ENCODE assay signal across 1 cellular context in the genomic region with DNA sequence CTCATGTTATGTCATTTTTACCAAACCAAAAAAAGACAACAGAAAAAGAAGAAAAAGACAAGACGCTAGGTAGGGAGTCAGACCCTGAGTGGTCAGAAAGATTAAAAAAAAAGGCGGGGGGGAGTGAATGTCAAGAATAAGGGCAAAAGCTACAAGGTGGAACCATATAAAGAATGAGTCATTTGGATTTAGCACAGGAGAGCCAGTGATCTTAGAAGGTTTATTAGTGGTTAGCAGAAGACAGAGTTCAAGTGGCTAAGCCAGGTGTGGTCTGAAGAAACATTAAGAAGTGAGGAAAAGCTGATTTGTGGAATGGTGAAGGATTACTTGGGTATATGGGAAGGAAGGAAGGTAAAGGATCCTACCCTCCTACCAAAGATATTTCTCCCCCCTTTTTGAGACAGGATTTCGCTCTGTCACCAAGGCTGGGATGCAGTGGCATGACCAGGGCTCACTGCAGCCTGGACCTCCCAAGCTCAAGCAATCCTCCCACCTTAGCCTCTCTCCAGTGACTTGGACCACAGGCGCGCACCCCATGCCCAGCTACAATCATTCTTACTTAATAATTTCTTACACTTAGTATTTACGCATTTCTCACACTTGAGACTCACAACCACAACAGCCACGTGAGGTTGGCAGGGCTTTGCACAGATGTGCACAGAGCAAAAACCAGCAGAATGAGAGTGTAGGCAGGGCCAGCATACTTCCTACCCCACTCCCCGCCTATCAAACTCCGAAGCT.
TF ChIP-seq lines count a peak whose summit lies in the region.

No MANE protein-coding gene starts in this region.

TF ChIP-seq in HCT116, 20 proteins besides CTCF, POLR2A, EP300 and RAD21 (continued from another document):
- TF ChIP-seq, protein P1, sequence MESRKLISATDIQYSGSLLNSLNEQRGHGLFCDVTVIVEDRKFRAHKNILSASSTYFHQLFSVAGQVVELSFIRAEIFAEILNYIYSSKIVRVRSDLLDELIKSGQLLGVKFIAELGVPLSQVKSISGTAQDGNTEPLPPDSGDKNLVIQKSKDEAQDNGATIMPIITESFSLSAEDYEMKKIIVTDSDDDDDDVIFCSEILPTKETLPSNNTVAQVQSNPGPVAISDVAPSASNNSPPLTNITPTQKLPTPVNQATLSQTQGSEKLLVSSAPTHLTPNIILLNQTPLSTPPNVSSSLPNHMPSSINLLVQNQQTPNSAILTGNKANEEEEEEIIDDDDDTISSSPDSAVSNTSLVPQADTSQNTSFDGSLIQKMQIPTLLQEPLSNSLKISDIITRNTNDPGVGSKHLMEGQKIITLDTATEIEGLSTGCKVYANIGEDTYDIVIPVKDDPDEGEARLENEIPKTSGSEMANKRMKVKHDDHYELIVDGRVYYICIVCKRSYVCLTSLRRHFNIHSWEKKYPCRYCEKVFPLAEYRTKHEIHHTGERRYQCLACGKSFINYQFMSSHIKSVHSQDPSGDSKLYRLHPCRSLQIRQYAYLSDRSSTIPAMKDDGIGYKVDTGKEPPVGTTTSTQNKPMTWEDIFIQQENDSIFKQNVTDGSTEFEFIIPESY (IDR thresholded peaks at IDR 0.05; ENCODE audit: extremely low read depth, insufficient replicate concordance, low read length): no peak
- TF ChIP-seq ZNF274 (IDR thresholded peaks at IDR 0.05; ENCODE audit: low read depth, low read length) (no peak), ELF1 (IDR thresholded peaks at IDR 0.05; ENCODE audit: borderline replicate concordance, low read depth) (no peak), EZH2 (IDR thresholded peaks at IDR 0.05) (no peak), SP1 (IDR thresholded peaks at IDR 0.05; ENCODE audit: low read depth) (peak; percentile 42; the same call in 1 of the 2 replicates), SRF (IDR thresholded peaks at IDR 0.05; ENCODE audit: low read depth) (no peak), CEBPB (IDR thresholded peaks at IDR 0.05; ENCODE audit: low read depth) (no peak), FOSL1 (IDR thresholded peaks at IDR 0.05; ENCODE audit: low read depth) (peak; percentile 52; the same call in 1 of the 2 replicates), YY1 (IDR thresholded peaks at IDR 0.05; ENCODE audit: extremely low read depth, insufficient replicate concordance, low read depth, low read length) (no peak), TCF7L2 (IDR thresholded peaks at IDR 0.05; ENCODE audit: borderline replicate concordance, extremely low read depth, insufficient read depth, insufficient read length) (no peak), POLR2AphosphoS5 (IDR thresholded peaks at IDR 0.05; ENCODE audit: low read depth, low read length) (0 out of 2 replicates have a peak, but pooled peaks have one; percentile 16), SIN3A (IDR thresholded peaks at IDR 0.05; ENCODE audit: low read depth) (no peak), EGR1 (IDR thresholded peaks at IDR 0.05; ENCODE audit: low read depth) (no peak), EZH2phosphoT487 (IDR thresholded peaks at IDR 0.05; ENCODE audit: borderline replicate concordance) (no peak), ZFX (IDR thresholded peaks at IDR 0.05) (no peak), CBX3 (IDR thresholded peaks at IDR 0.05; ENCODE audit: low read depth) (no peak)
- TF ChIP-seq, protein P2, sequence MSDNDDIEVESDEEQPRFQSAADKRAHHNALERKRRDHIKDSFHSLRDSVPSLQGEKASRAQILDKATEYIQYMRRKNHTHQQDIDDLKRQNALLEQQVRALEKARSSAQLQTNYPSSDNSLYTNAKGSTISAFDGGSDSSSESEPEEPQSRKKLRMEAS (IDR thresholded peaks at IDR 0.05): no peak
- TF ChIP-seq, protein P3, sequence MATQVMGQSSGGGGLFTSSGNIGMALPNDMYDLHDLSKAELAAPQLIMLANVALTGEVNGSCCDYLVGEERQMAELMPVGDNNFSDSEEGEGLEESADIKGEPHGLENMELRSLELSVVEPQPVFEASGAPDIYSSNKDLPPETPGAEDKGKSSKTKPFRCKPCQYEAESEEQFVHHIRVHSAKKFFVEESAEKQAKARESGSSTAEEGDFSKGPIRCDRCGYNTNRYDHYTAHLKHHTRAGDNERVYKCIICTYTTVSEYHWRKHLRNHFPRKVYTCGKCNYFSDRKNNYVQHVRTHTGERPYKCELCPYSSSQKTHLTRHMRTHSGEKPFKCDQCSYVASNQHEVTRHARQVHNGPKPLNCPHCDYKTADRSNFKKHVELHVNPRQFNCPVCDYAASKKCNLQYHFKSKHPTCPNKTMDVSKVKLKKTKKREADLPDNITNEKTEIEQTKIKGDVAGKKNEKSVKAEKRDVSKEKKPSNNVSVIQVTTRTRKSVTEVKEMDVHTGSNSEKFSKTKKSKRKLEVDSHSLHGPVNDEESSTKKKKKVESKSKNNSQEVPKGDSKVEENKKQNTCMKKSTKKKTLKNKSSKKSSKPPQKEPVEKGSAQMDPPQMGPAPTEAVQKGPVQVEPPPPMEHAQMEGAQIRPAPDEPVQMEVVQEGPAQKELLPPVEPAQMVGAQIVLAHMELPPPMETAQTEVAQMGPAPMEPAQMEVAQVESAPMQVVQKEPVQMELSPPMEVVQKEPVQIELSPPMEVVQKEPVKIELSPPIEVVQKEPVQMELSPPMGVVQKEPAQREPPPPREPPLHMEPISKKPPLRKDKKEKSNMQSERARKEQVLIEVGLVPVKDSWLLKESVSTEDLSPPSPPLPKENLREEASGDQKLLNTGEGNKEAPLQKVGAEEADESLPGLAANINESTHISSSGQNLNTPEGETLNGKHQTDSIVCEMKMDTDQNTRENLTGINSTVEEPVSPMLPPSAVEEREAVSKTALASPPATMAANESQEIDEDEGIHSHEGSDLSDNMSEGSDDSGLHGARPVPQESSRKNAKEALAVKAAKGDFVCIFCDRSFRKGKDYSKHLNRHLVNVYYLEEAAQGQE (IDR thresholded peaks at IDR 0.05; ENCODE audit: low read depth): no peak
TF ChIP-seq in HCT116: peak in this region for 4.
